In genomic region chr2:171319164-171319810, GRCh38 we compare ENCODE assay signal across 8 cellular contexts.
DNase-seq lines count a peak whose midpoint lies in the region; ATAC-seq and TF ChIP-seq lines count a peak whose summit lies in the region.

No MANE protein-coding gene starts in this region.

- ATAC-seq in GM19025 (IDR thresholded peaks at IDR 0.05; ENCODE audit: low read depth, unreplicated experiment) (peak; percentile 52), HG03064 (IDR thresholded peaks at IDR 0.05; ENCODE audit: low read depth, unreplicated experiment) (peak; percentile 41)
- ATAC-seq in stimulated activated memory B cell treated with anti-CD40 and anti-IgM and Interleukin-4, amounts not matched to agents 10 μg/mL and 1 μg/mL and 100 μg/mL, for 72 hours: peak; percentile 83

- H3K4me3 Mint-ChIP-seq in stimulated activated memory B cell treated with anti-CD40 and anti-IgM and Interleukin-4, amounts not matched to agents 10 μg/mL and 1 μg/mL and 100 μg/mL, for 72 hours: peak overlapping the region; percentile 62

- peak; percentile 34 to 40 for DNase-seq in activated CD4-positive, alpha-beta T cell treated with anti-CD3 and anti-CD28 coated beads, Interleukin-2, amount 50 U/mL, for 4 hours
- peak; percentile 30 for DNase-seq in fibroblast of villous mesenchyme (ENCODE audit: low read depth)
- DNase-seq in SIG-M5 treated with dmso at 0.1 percent for 504 hours (lab: John Stamatoyannopoulos, UW; ENCODE audit: unreplicated experiment): no peak
- DNase-seq in cerebellum (ENCODE audit: low spot score): no peak
- no peak for DNase-seq in Kasumi-1 (lab: John Stamatoyannopoulos, UW)

- TF ChIP-seq CTCF in fibroblast of villous mesenchyme (IDR thresholded peaks at IDR 0.05; ENCODE audit: insufficient read depth, low read depth, low read length): no peak

- no peaks in the 10 kb centered on the region for H3K9me3 Mint-ChIP-seq in stimulated activated memory B cell treated with anti-CD40 and anti-IgM and Interleukin-4, amounts not matched to agents 10 μg/mL and 1 μg/mL and 100 μg/mL, for 72 hours

- H3K4me3 ChIP-seq in fibroblast of villous mesenchyme (ENCODE audit: low read depth, low read length): no peak overlapping the region

- no peaks in the 10 kb centered on the region for H3K27me3 Mint-ChIP-seq in stimulated activated memory B cell treated with anti-CD40 and anti-IgM and Interleukin-4, amounts not matched to agents 10 μg/mL and 1 μg/mL and 100 μg/mL, for 72 hours

- H3K27ac Mint-ChIP-seq in stimulated activated memory B cell treated with anti-CD40 and anti-IgM and Interleukin-4, amounts not matched to agents 10 μg/mL and 1 μg/mL and 100 μg/mL, for 72 hours: peak overlapping the region; percentile 93

- H3K36me3 Mint-ChIP-seq in stimulated activated memory B cell treated with anti-CD40 and anti-IgM and Interleukin-4, amounts not matched to agents 10 μg/mL and 1 μg/mL and 100 μg/mL, for 72 hours: peaks cover 29% of the 10 kb centered on the region

- peaks cover 82% of the 10 kb centered on the region for H3K4me1 Mint-ChIP-seq in stimulated activated memory B cell treated with anti-CD40 and anti-IgM and Interleukin-4, amounts not matched to agents 10 μg/mL and 1 μg/mL and 100 μg/mL, for 72 hours

Comparison
In these comparisons a context has a peak if more than half of its experiments do, and no peak if none do; other contexts are left out.
1. DNase-seq: peak in activated CD4-positive, alpha-beta T cell treated with anti-CD3 and anti-CD28 coated beads, Interleukin-2, amount 50 U/mL, for 4 hours (2 of 2) and fibroblast of villous mesenchyme (single experiment); none in SIG-M5 treated with dmso at 0.1 percent for 504 hours (single experiment), cerebellum (single experiment) and Kasumi-1 (0 of 2).
2. Peak in every context shown above with its lines, with median percentiles within 50 percentile points of each other: ATAC-seq.